Comparison of ENCODE assay signal across 8 cellular contexts in the genomic region with DNA sequence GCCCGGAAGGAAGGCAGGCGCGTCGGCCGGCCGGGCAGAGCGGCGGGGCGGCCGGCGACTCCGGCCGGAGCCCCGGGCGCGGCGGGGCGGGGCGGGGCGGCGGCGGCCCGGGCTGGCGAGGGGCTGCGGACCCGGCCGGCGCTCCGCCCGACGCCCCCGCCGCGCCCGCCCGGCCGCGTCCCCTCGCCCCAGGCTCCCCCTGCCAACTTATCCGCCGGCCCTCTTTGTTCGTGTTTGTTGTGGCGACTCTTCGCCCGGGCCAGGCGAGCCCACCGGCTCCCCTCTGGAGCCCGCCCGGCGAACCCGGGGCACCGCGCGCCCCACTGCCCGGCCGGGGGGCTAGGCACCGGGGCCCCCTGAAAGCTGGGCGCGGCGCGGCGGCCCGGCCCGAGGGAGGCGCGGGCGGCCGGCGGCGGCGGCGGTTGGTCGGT. TPM values are rescaled to one million over a fixed set of nuclear protein-coding genes. Genes with fewer than 3 reads are reported as not detected.
DNase-seq lines count a peak whose midpoint lies in the region; ATAC-seq lines count a peak whose summit lies in the region.

No MANE protein-coding gene starts in this region.

- peak overlapping the region; percentile 90 to 100 (median 98) for H3K4me3 ChIP-seq in BLaER1 treated with 17β-estradiol and CSF1 and Interleukin-3, amounts not matched to agents 10 nM and 100 nM
- peak overlapping the region; percentile 78 for H3K4me3 ChIP-seq in Karpas-422 (ENCODE audit: low read length)
- H3K4me3 ChIP-seq in mesenchymal stem cell (ENCODE audit: insufficient read depth in 1 of 2, low read depth in 1 of 2, low read length in 2 of 2): peak overlapping the region; percentile 75 to 81

- H3K4me1 Mint-ChIP-seq in activated T-helper 2 cell treated with anti-CD3 and anti-CD28 coated beads, Interferon-gamma antibody, Interleukin-2, Interleukin-4, amounts not matched to agents 10 μg/mL and 5 μg/mL and 100 μg/mL, durations not matched to agents 14 hours and 24 hours and 36 hours (ENCODE audit: low read depth): peaks cover 33% of the 10 kb centered on the region

- 0% methylated on average over 46 of the region's 73 CpGs for WGBS in mesenchymal stem cell

- H3K4me2 ChIP-seq in BLaER1 treated with 17β-estradiol and CSF1 and Interleukin-3, amounts not matched to agents 10 nM and 100 nM: peak overlapping the region; percentile 70 to 97 (median 89); a peak in 20 of 22 replicates
- peak overlapping the region; percentile 78 for H3K4me2 ChIP-seq in Karpas-422 (ENCODE audit: low read depth, low read length, poor library complexity, severe bottlenecking)
- H3K4me2 ChIP-seq in mesenchymal stem cell (ENCODE audit: low read length, poor library complexity, severe bottlenecking): peak overlapping the region; percentile 100

- peaks cover 13% of the 10 kb centered on the region for H3K9me3 Mint-ChIP-seq in activated T-helper 2 cell treated with anti-CD3 and anti-CD28 coated beads, Interferon-gamma antibody, Interleukin-2, Interleukin-4, amounts not matched to agents 10 μg/mL and 5 μg/mL and 100 μg/mL, durations not matched to agents 14 hours and 24 hours and 36 hours

- no peak overlapping the region for H2AK5ac ChIP-seq in mesenchymal stem cell (ENCODE audit: low read length, severe bottlenecking)

- H3K9ac ChIP-seq in BLaER1 treated with 17β-estradiol and CSF1 and Interleukin-3, amounts not matched to agents 10 nM and 100 nM: peak overlapping the region; percentile 98 to 100 (median 100)
- H3K9ac ChIP-seq in Karpas-422 (ENCODE audit: low read length) (peak overlapping the region; percentile 70), mesenchymal stem cell (ENCODE audit: low read length) (peak overlapping the region; percentile 97)

- peaks cover 8% of the 10 kb centered on the region for H3K79me1 ChIP-seq in mesenchymal stem cell (replicated peaks; ENCODE audit: low read length, poor library complexity, severe bottlenecking)

- no peaks in the 10 kb centered on the region for H3K79me2 ChIP-seq in Karpas-422 (ENCODE audit: low read length)

- no peak overlapping the region for H3K14ac ChIP-seq in mesenchymal stem cell (ENCODE audit: low read length in 2 of 2)

- H4K91ac ChIP-seq in mesenchymal stem cell (ENCODE audit: low read length): no peak overlapping the region

- H2AFZ ChIP-seq in Karpas-422 (ENCODE audit: low read length) (no peak overlapping the region; the same call in 1 of the 2 replicates), mesenchymal stem cell (ENCODE audit: low read depth, low read length) (peak overlapping the region; percentile 53)

- no peak overlapping the region for H2BK5ac ChIP-seq in mesenchymal stem cell (ENCODE audit: low read depth, low read length, poor library complexity, severe bottlenecking)

- H3K27me3 ChIP-seq in BLaER1 treated with 17β-estradiol and CSF1 and Interleukin-3, amounts not matched to agents 10 nM and 100 nM: peaks cover 0 to 4% (median 0%) of the 10 kb centered on the region in 11 experiments; a peak in 1 of 22 replicates
- H3K27me3 ChIP-seq in Karpas-422 (ENCODE audit: low read length) (no peaks in the 10 kb centered on the region), mesenchymal stem cell (ENCODE audit: control insufficient read depth in 1 of 2, insufficient read depth in 1 of 2, low read length in 2 of 2) (peaks cover 0 to 19% of the 10 kb centered on the region in 2 experiments)

- peaks cover 18% of the 10 kb centered on the region for H3K36me3 Mint-ChIP-seq in activated T-helper 2 cell treated with anti-CD3 and anti-CD28 coated beads, Interferon-gamma antibody, Interleukin-2, Interleukin-4, amounts not matched to agents 10 μg/mL and 5 μg/mL and 100 μg/mL, durations not matched to agents 14 hours and 24 hours and 36 hours (ENCODE audit: low read depth)

- DNase-seq in Karpas-422 (no peak), mesenchymal stem cell (peak; percentile 14), NCI-H2107 (lab: John Stamatoyannopoulos, UW) (no peak), NCI-H187 (lab: John Stamatoyannopoulos, UW) (no peak)
- no peak for DNase-seq in activated T-helper 2 cell treated with anti-CD3 and anti-CD28 coated beads, Interferon-gamma antibody, Interleukin-2, Interleukin-4, amounts not matched to agents 10 μg/mL and 5 μg/mL and 100 μg/mL, durations not matched to agents 14 hours and 24 hours and 36 hours (ENCODE audit: low spot score)

- peaks cover 0 to 15% (median 0%) of the 10 kb centered on the region in 11 experiments; a peak in 10 of 22 replicates for H3K9me3 ChIP-seq in BLaER1 treated with 17β-estradiol and CSF1 and Interleukin-3, amounts not matched to agents 10 nM and 100 nM (replicated peaks in 1 of 11)
- H3K9me3 ChIP-seq in Karpas-422 (ENCODE audit: low read length) (no peaks in the 10 kb centered on the region), mesenchymal stem cell (ENCODE audit: control insufficient read depth, low read length) (no peaks in the 10 kb centered on the region)

- peaks cover 34 to 38% (median 36%) of the 10 kb centered on the region in 11 experiments for H4K20me1 ChIP-seq in BLaER1 treated with 17β-estradiol and CSF1 and Interleukin-3, amounts not matched to agents 10 nM and 100 nM
- H4K20me1 ChIP-seq in Karpas-422 (ENCODE audit: insufficient read depth, low read depth, low read length): peaks cover 4% of the 10 kb centered on the region; the same call in 1 of the 2 replicates

- intact Hi-C loops in activated T-helper 2 cell treated with anti-CD3 and anti-CD28 coated beads, Interferon-gamma antibody, Interleukin-2, Interleukin-4, amounts not matched to agents 10 μg/mL and 5 μg/mL and 100 μg/mL, durations not matched to agents 14 hours and 24 hours and 36 hours (cut with micrococcal nuclease): loop anchor here (2.0 to 5.0 kb wide), 5 partner anchors 113 to 1069 kb away; a partner anchor contains a TSS

- H3K36me3 ChIP-seq in BLaER1 treated with 17β-estradiol and CSF1 and Interleukin-3, amounts not matched to agents 10 nM and 100 nM: peaks cover 0 to 25% (median 16%) of the 10 kb centered on the region in 11 experiments; a peak in 10 of 22 replicates
- H3K36me3 ChIP-seq in Karpas-422 (ENCODE audit: insufficient read depth, low read length) (no peaks in the 10 kb centered on the region), mesenchymal stem cell (ENCODE audit: control insufficient read depth in 1 of 2, insufficient read depth in 2 of 2, low read depth in 1 of 2, low read length in 2 of 2) (peaks cover 0 to 3% of the 10 kb centered on the region in 2 experiments)

- H3K4me1 ChIP-seq in BLaER1 treated with 17β-estradiol and CSF1 and Interleukin-3, amounts not matched to agents 10 nM and 100 nM: peaks cover 16 to 52% (median 33%) of the 10 kb centered on the region in 10 experiments
- H3K4me1 ChIP-seq in Karpas-422 (ENCODE audit: low read length) (peaks cover 17% of the 10 kb centered on the region), mesenchymal stem cell (ENCODE audit: control insufficient read depth, insufficient read depth, low read depth, low read length) (no peaks in the 10 kb centered on the region)

- H3K27ac Mint-ChIP-seq in activated T-helper 2 cell treated with anti-CD3 and anti-CD28 coated beads, Interferon-gamma antibody, Interleukin-2, Interleukin-4, amounts not matched to agents 10 μg/mL and 5 μg/mL and 100 μg/mL, durations not matched to agents 14 hours and 24 hours and 36 hours: no peak overlapping the region

- peak overlapping the region; percentile 94 to 100 (median 100) for H3K27ac ChIP-seq in BLaER1 treated with 17β-estradiol and CSF1 and Interleukin-3, amounts not matched to agents 10 nM and 100 nM
- H3K27ac ChIP-seq in Karpas-422 (ENCODE audit: low read length): no peak overlapping the region
- H3K27ac ChIP-seq in cingulate gyrus (ENCODE audit: low read depth, low read length): peak overlapping the region; percentile 77
- H3K27ac ChIP-seq in mesenchymal stem cell (ENCODE audit: low read length, poor library complexity, severe bottlenecking): no peak overlapping the region

- H3K4me3 Mint-ChIP-seq in activated T-helper 2 cell treated with anti-CD3 and anti-CD28 coated beads, Interferon-gamma antibody, Interleukin-2, Interleukin-4, amounts not matched to agents 10 μg/mL and 5 μg/mL and 100 μg/mL, durations not matched to agents 14 hours and 24 hours and 36 hours (ENCODE audit: low read depth): no peak overlapping the region

- peak; percentile 4 for ATAC-seq in GM19397 (IDR thresholded peaks at IDR 0.05; ENCODE audit: unreplicated experiment)

- H4K8ac ChIP-seq in mesenchymal stem cell (ENCODE audit: low read length): no peak overlapping the region

- peak overlapping the region; percentile 73 for H2BK120ac ChIP-seq in mesenchymal stem cell (ENCODE audit: low read depth, low read length)

- H3K4ac ChIP-seq in mesenchymal stem cell (ENCODE audit: low read depth in 1 of 2, low read length in 2 of 2): peak overlapping the region in 1 of 2 experiments; percentile 84

- H3K18ac ChIP-seq in mesenchymal stem cell (ENCODE audit: low read depth in 1 of 2, low read length in 2 of 2): peak overlapping the region; percentile 76 to 92

- peak overlapping the region; percentile 52 for H2BK15ac ChIP-seq in mesenchymal stem cell (ENCODE audit: low read depth, poor library complexity, severe bottlenecking)

- H2BK12ac ChIP-seq in mesenchymal stem cell (ENCODE audit: low read length in 2 of 2): no peak overlapping the region

- no peak overlapping the region for H3K23ac ChIP-seq in mesenchymal stem cell (ENCODE audit: low read length in 2 of 2)

- no peaks in the 10 kb centered on the region for H3K9me2 ChIP-seq in Karpas-422 (replicated peaks; ENCODE audit: insufficient read depth, low read length)

- peaks cover 7% of the 10 kb centered on the region for H3K27me3 Mint-ChIP-seq in activated T-helper 2 cell treated with anti-CD3 and anti-CD28 coated beads, Interferon-gamma antibody, Interleukin-2, Interleukin-4, amounts not matched to agents 10 μg/mL and 5 μg/mL and 100 μg/mL, durations not matched to agents 14 hours and 24 hours and 36 hours (ENCODE audit: low read depth)

RNA-seq across cellular contexts. Expression of a gene that starts 0.5 kb away (rescaled TPM):
- total RNA-seq in Karpas-422 (2014; rRNA removed; shearing (Covaris generic); ENCODE audit: low replicate concordance): 4.3 and 7.2 TPM in 2 replicates
- 1.7 TPM for polyA plus RNA-seq in mesenchymal stem cell (2013, experiment 1 of 2)
- 1.5 TPM for polyA plus RNA-seq in mesenchymal stem cell (2013, experiment 2 of 2)
- total RNA-seq in activated T-helper 2 cell treated with anti-CD3 and anti-CD28 coated beads, Interferon-gamma antibody, Interleukin-2, Interleukin-4, amounts not matched to agents 10 μg/mL and 5 μg/mL and 100 μg/mL, durations not matched to agents 14 hours and 24 hours and 36 hours: 10.4 and 12.5 TPM in 2 replicates

Comparison
In these comparisons a context has a peak if more than half of its experiments do, and no peak if none do; other contexts are left out.
1. H3K27ac ChIP-seq: peak in BLaER1 treated with 17β-estradiol and CSF1 and Interleukin-3, amounts not matched to agents 10 nM and 100 nM (11 of 11) and cingulate gyrus (single experiment); none in Karpas-422 (single experiment) and mesenchymal stem cell (single experiment).
2. Peak in every context shown above with its lines, with median percentiles within 50 percentile points of each other: H3K4me2 ChIP-seq, H3K4me3 ChIP-seq and H3K9ac ChIP-seq.